In genomic region chr12:92859650-92860386, GRCh38 we compare ENCODE assay signal across 19 cellular contexts.
DNase-seq lines count a peak whose midpoint lies in the region; ATAC-seq, FAIRE-seq and TF ChIP-seq lines count a peak whose summit lies in the region.
"Had no signal": no experiment of that assay in that cellular context is flagged by ENCODE, and none has a peak within 500 bp of the region (broad histone marks: within the 10 kb centered on the region; RNA-seq: fewer than 3 reads in every experiment).

No MANE protein-coding gene starts in this region.

- no peak overlapping the region for H3K4me2 ChIP-seq in K562 (ENCODE audit: insufficient read depth, low read length)

- POLR2A ChIA-PET in K562 (lab: Yijun Ruan, JAX): interaction anchor here (1.1 to 1.3 kb wide), 2 partner anchors 12 to 64 kb away, joined by 3 read pairs; no protein-coding TSS in a partner anchor

- no peak for FAIRE-seq in K562 (lab: Jason Lieb, UNC)
- FAIRE-seq: pancreas, TTC549 had no signal

- no TSS peak for BruUV-seq in K562 (replicated peaks; lab: Mats Ljungman, UMichigan)

- no peak overlapping the region for H3K4me3 Mint-ChIP-seq in activated T-cell treated with anti-CD3 and anti-CD28 coated beads, Interleukin-2, amount 50 U/mL, for 24 hours
- H3K4me3 Mint-ChIP-seq: activated naive CD8-positive, alpha-beta T cell treated with anti-CD3 and anti-CD28 coated beads, Interleukin-2, amount 50 U/mL, for 24 hours; activated T-cell treated with anti-CD3 and anti-CD28 coated beads, Interleukin-2, amount 50 U/mL, for 72 hours; HFFc6 had no signal

- H3K9me3 Mint-ChIP-seq in activated T-cell treated with anti-CD3 and anti-CD28 coated beads, Interleukin-2, amount 50 U/mL, for 24 hours: peaks cover 2% of the 10 kb centered on the region
- H3K9me3 Mint-ChIP-seq: activated naive CD8-positive, alpha-beta T cell treated with anti-CD3 and anti-CD28 coated beads, Interleukin-2, amount 50 U/mL, for 24 hours; HFFc6 had no signal

- H3K4me3 ChIP-seq in K562: no peak overlapping the region
- H3K4me3 ChIP-seq: cardiac muscle cell, pancreas, SJSA1 had no signal

- H3K4me1 ChIP-seq in K562 (replicated peaks in 1 of 2; ENCODE audit: control insufficient read depth in 2 of 2, insufficient read depth in 2 of 2, low read length in 2 of 2): peaks cover 0 to 6% of the 10 kb centered on the region in 2 experiments; a peak in 3 of 5 replicates
- H3K4me1 ChIP-seq: SJSA1 had no signal

- intact Hi-C loops in K562 (cut with micrococcal nuclease): no loop called here

- H3K27me3 Mint-ChIP-seq in activated T-cell treated with anti-CD3 and anti-CD28 coated beads, Interleukin-2, amount 50 U/mL, for 24 hours: no peaks in the 10 kb centered on the region
- H3K27me3 Mint-ChIP-seq: activated naive CD8-positive, alpha-beta T cell treated with anti-CD3 and anti-CD28 coated beads, Interleukin-2, amount 50 U/mL, for 24 hours had no signal

- H3K9me1 ChIP-seq in K562 (ENCODE audit: control insufficient read depth, insufficient read depth, low read length): no peaks in the 10 kb centered on the region

- CTCF ChIA-PET in K562 (lab: Yijun Ruan, JAX; ENCODE audit: low intra/inter-chr PET ratio): no interaction called here

- peaks cover 75% of the 10 kb centered on the region for H3K36me3 Mint-ChIP-seq in activated T-cell treated with anti-CD3 and anti-CD28 coated beads, Interleukin-2, amount 50 U/mL, for 24 hours (ENCODE audit: low read depth)

- WGBS in K562 (ENCODE audit: insufficient coverage, low coverage, missing lambda C conversion rate): 69% methylated on average over 7 of the region's 7 CpGs

- no peaks in the 10 kb centered on the region; the same call in 2 of the 3 replicates for H3K79me2 ChIP-seq in K562 (ENCODE audit: control insufficient read depth, insufficient read depth, low read length)

- ATAC-seq in K562: peak; percentile 67
- ATAC-seq: activated naive CD8-positive, alpha-beta T cell treated with anti-CD3 and anti-CD28 coated beads, Interleukin-2, amount 50 U/mL, for 24 hours; activated T-cell treated with anti-CD3 and anti-CD28 coated beads, Interleukin-2, amount 50 U/mL, for 72 hours had no signal

- H3K9ac ChIP-seq in K562 (ENCODE audit: insufficient read depth in 1 of 2, low read depth in 2 of 2, low read length in 2 of 2): no peak overlapping the region

- no peak for TF ChIP-seq RAD21 in K562 (CRISPR knock-in tag; conservative IDR thresholded peaks at IDR 0.05 in 1 of 2, IDR thresholded peaks at IDR 0.05 in 1 of 2)

- peaks cover 7% of the 10 kb centered on the region for H3K4me1 Mint-ChIP-seq in activated T-cell treated with anti-CD3 and anti-CD28 coated beads, Interleukin-2, amount 50 U/mL, for 24 hours (ENCODE audit: low read depth)
- H3K4me1 Mint-ChIP-seq: activated naive CD8-positive, alpha-beta T cell treated with anti-CD3 and anti-CD28 coated beads, Interleukin-2, amount 50 U/mL, for 24 hours had no signal

- H2AFZ ChIP-seq in K562 (ENCODE audit: low read depth, low read length): no peak overlapping the region

- H3K27me3 ChIP-seq in K562 (ENCODE audit: control insufficient read depth in 2 of 2, insufficient read depth in 2 of 2, low read length in 2 of 2): no peaks in the 10 kb centered on the region
- H3K27me3 ChIP-seq: cardiac muscle cell, pancreas, SJSA1 had no signal

- no peak overlapping the region for H3K27ac Mint-ChIP-seq in activated T-cell treated with anti-CD3 and anti-CD28 coated beads, Interleukin-2, amount 50 U/mL, for 24 hours
- H3K27ac Mint-ChIP-seq: activated naive CD8-positive, alpha-beta T cell treated with anti-CD3 and anti-CD28 coated beads, Interleukin-2, amount 50 U/mL, for 24 hours; activated T-cell treated with anti-CD3 and anti-CD28 coated beads, Interleukin-2, amount 50 U/mL, for 72 hours had no signal

- no peak for TF ChIP-seq EP300 in K562 (IDR thresholded peaks at IDR 0.05; ENCODE audit: low read length)

- peaks cover 33% of the 10 kb centered on the region; the same call in 2 of the 3 replicates for H3K36me3 ChIP-seq in K562 (ENCODE audit: control insufficient read depth, insufficient read depth, low read length)
- H3K36me3 ChIP-seq: pancreas had no signal

- no peak for TF ChIP-seq CTCF in K562 (IDR thresholded peaks at IDR 0.05 in 2 of 3, conservative IDR thresholded peaks at IDR 0.05 in 1 of 3; ENCODE audit: insufficient read depth in 2 of 3, low read depth in 1 of 3, low read length in 3 of 3)
- TF ChIP-seq CTCF in GM10266 (IDR thresholded peaks at IDR 0.05; ENCODE audit: control insufficient read depth, insufficient read depth, low read depth, missing control alignments): no peak

- DNase-seq in DMS153 (lab: John Stamatoyannopoulos, UW): peak; percentile 90
- peak; percentile 82 for DNase-seq in NCI-H1417 treated with DMSO at 0.1 percent for 48 hours (lab: John Stamatoyannopoulos, UW)
- peak; percentile 39 for DNase-seq in NCI-H2227 treated with DMSO at 0.1 percent for 48 hours (lab: John Stamatoyannopoulos, UW)
- DNase-seq in K562 (ENCODE audit: extremely low read depth in 1 of 4, low spot score in 3 of 4): no peak
- DNase-seq in GM10266 (ENCODE audit: extremely low spot score): no peak
- DNase-seq in RKO (ENCODE audit: low spot score): no peak
- no peak for DNase-seq in MV-4-11 (lab: John Stamatoyannopoulos, UW)
- no peak for DNase-seq in activated T-cell treated with anti-CD3 and anti-CD28 coated beads, Interleukin-2, amount 50 U/mL, for 24 hours
- DNase-seq: activated CD4-positive, alpha-beta T cell treated with anti-CD3 and anti-CD28 coated beads, Interleukin-2, amount 50 U/mL, for 48 hours; activated naive CD8-positive, alpha-beta T cell treated with anti-CD3 and anti-CD28 coated beads, Interleukin-2, amount 50 U/mL, for 24 hours; activated T-cell treated with anti-CD3 and anti-CD28 coated beads, Interleukin-2, amount 50 U/mL, for 72 hours; effector CD8-positive, alpha-beta T cell; HFFc6; hippocampal formation; NCI-H1048; pancreas had no signal

- no peak overlapping the region for H3K27ac ChIP-seq in K562 (ENCODE audit: extremely low read depth, low read depth, low read length)
- H3K27ac ChIP-seq: cardiac muscle cell, pancreas, SJSA1 had no signal

- no peak for TF ChIP-seq POLR2A in K562 (conservative IDR thresholded peaks at IDR 0.05)

- H4K20me1 ChIP-seq in K562 (replicated peaks; ENCODE audit: control insufficient read depth, insufficient read depth, low read length): no peaks in the 10 kb centered on the region

- in situ Hi-C loops in K562 (cut with MboI): no loop called here

- H3K9me3 ChIP-seq in K562 (replicated peaks; ENCODE audit: control insufficient read depth, insufficient read depth, low read depth, low read length): no peaks in the 10 kb centered on the region
- H3K9me3 ChIP-seq: pancreas, SJSA1 had no signal

TF ChIP-seq in K562, 482 proteins besides CTCF, POLR2A, EP300 and RAD21 (continues in another document):
- no peak for TF ChIP-seq ATF2 (CRISPR knock-in tag; IDR thresholded peaks at IDR 0.05)
- TF ChIP-seq ASH1L (IDR thresholded peaks at IDR 0.05; ENCODE audit: borderline replicate concordance, low read depth, partially characterized antibody): no peak
- no peak for TF ChIP-seq TFE3 (CRISPR knock-in tag; IDR thresholded peaks at IDR 0.05)
- TF ChIP-seq ELK1 (CRISPR knock-in tag; IDR thresholded peaks at IDR 0.05): no peak
- TF ChIP-seq BMI1 (IDR thresholded peaks at IDR 0.05; ENCODE audit: low read length): no peak
- TF ChIP-seq CREB3 (tag; conservative IDR thresholded peaks at IDR 0.05; ENCODE audit: low read depth): no peak
- no peak for TF ChIP-seq KLF10 (CRISPR knock-in tag; IDR thresholded peaks at IDR 0.05)

Comparison
In these comparisons a context has a peak if more than half of its experiments do, and no peak if none do; other contexts are left out.
1. DNase-seq: peak in DMS153 (single experiment), NCI-H1417 treated with DMSO at 0.1 percent for 48 hours (single experiment) and NCI-H2227 treated with DMSO at 0.1 percent for 48 hours (single experiment); none in K562 (0 of 4), GM10266 (single experiment), RKO (single experiment), MV-4-11 (single experiment) and activated T-cell treated with anti-CD3 and anti-CD28 coated beads, Interleukin-2, amount 50 U/mL, for 24 hours (single experiment).